Comparison of ENCODE assay signal across 19 cellular contexts in the genomic region with DNA sequence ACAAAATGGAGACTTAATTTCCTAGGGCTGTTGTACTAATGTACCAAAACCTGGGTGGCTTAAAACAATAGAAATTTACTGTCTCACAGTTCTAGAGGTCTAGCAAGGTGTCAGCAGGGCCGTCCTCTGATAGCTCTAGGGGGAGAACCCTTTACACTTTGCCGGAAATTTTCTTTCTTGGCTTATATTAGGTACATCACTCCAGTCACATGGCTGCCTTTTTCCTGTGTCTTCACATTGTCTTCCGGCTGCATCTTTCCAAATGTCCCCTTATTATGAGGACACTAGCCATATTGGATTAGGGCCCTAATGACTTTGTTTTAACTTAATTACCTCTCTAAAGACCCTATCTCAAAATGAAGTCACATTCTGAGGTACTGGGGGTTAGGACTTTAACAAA. TPM values are rescaled to one million over a fixed set of nuclear protein-coding genes. Genes with fewer than 3 reads are reported as not detected.
DNase-seq lines count a peak whose midpoint lies in the region; ATAC-seq lines count a peak whose summit lies in the region.
"Had no signal": no experiment of that assay in that cellular context is flagged by ENCODE, and none has a peak within 500 bp of the region (broad histone marks: within the 10 kb centered on the region; RNA-seq: fewer than 3 reads in every experiment).

No MANE protein-coding gene starts in this region.

- ATAC-seq in activated T-cell treated with anti-CD3 and anti-CD28 coated beads, Interleukin-2, amount 50 U/mL, for 72 hours (replicated peaks in 1 of 2): no peak
- peak; percentile 27 for ATAC-seq in HG02885 (IDR thresholded peaks at IDR 0.05; ENCODE audit: poor library complexity, unreplicated experiment)
- ATAC-seq in HG02588 (IDR thresholded peaks at IDR 0.05; ENCODE audit: unreplicated experiment): no peak
- no peak for ATAC-seq in HG03439 (IDR thresholded peaks at IDR 0.05; ENCODE audit: unreplicated experiment)
- ATAC-seq: HCT116, sciatic nerve, SK-N-SH treated with all-trans-retinoic acid at 6 μM for 48 hours had no signal

- H3K9me3 Mint-ChIP-seq in activated T-cell treated with anti-CD3 and anti-CD28 coated beads, Interleukin-2, amount 50 U/mL, for 72 hours: no peaks in the 10 kb centered on the region
- H3K9me3 Mint-ChIP-seq in activated T-helper 2 cell treated with anti-CD3 and anti-CD28 coated beads, Interferon-gamma antibody, Interleukin-2, Interleukin-4, amounts not matched to agents 10 μg/mL and 5 μg/mL and 100 μg/mL, durations not matched to agents 14 hours and 24 hours and 36 hours: no peaks in the 10 kb centered on the region

- intact Hi-C loops in activated T-helper 2 cell treated with anti-CD3 and anti-CD28 coated beads, Interferon-gamma antibody, Interleukin-2, Interleukin-4, amounts not matched to agents 10 μg/mL and 5 μg/mL and 100 μg/mL, durations not matched to agents 14 hours and 24 hours and 36 hours (cut with micrococcal nuclease): loop anchor here (5.0 to 10.0 kb wide), 5 partner anchors 44 to 964 kb away; a partner anchor contains a TSS

- no peaks in the 10 kb centered on the region for H3K27me3 Mint-ChIP-seq in activated T-cell treated with anti-CD3 and anti-CD28 coated beads, Interleukin-2, amount 50 U/mL, for 72 hours (ENCODE audit: low read depth)
- no peaks in the 10 kb centered on the region for H3K27me3 Mint-ChIP-seq in activated T-helper 2 cell treated with anti-CD3 and anti-CD28 coated beads, Interferon-gamma antibody, Interleukin-2, Interleukin-4, amounts not matched to agents 10 μg/mL and 5 μg/mL and 100 μg/mL, durations not matched to agents 14 hours and 24 hours and 36 hours (ENCODE audit: low read depth)

- peaks cover 40% of the 10 kb centered on the region for H3K36me3 ChIP-seq in skeletal muscle satellite cell (ENCODE audit: insufficient read depth, low read length)

- H3K4me3 Mint-ChIP-seq in activated T-cell treated with anti-CD3 and anti-CD28 coated beads, Interleukin-2, amount 50 U/mL, for 72 hours: peak overlapping the region; percentile 60 to 86
- peak overlapping the region; percentile 63 for H3K4me3 Mint-ChIP-seq in activated T-helper 2 cell treated with anti-CD3 and anti-CD28 coated beads, Interferon-gamma antibody, Interleukin-2, Interleukin-4, amounts not matched to agents 10 μg/mL and 5 μg/mL and 100 μg/mL, durations not matched to agents 14 hours and 24 hours and 36 hours (ENCODE audit: low read depth)

- H3K9ac ChIP-seq in skeletal muscle satellite cell (ENCODE audit: low read depth, low read length): no peak overlapping the region

- peaks cover 41% of the 10 kb centered on the region for H3K4me1 ChIP-seq in skeletal muscle satellite cell (ENCODE audit: control insufficient read depth, insufficient read depth, low read length)

- H3K4me2 ChIP-seq in skeletal muscle satellite cell (ENCODE audit: low read length): peak overlapping the region; percentile 63

- DNase-seq in activated T-cell treated with anti-CD3 and anti-CD28 coated beads, Interleukin-2, amount 50 U/mL, for 72 hours: no peak
- DNase-seq in activated T-cell treated with anti-CD3 and anti-CD28 coated beads, Interleukin-2, amount 50 U/mL, for 1 hour: no peak
- no peak for DNase-seq in activated T-helper 2 cell treated with anti-CD3 and anti-CD28 coated beads, Interferon-gamma antibody, Interleukin-2, Interleukin-4, amounts not matched to agents 10 μg/mL and 5 μg/mL and 100 μg/mL, durations not matched to agents 14 hours and 24 hours and 36 hours (ENCODE audit: low spot score)
- DNase-seq in CD1c-positive myeloid dendritic cell (ENCODE audit: extremely low spot score): no peak
- DNase-seq: activated CD8-positive, alpha-beta memory T cell treated with anti-CD3 and anti-CD28 coated beads, Interleukin-2, amount 50 U/mL, for 4 hours; DMS 273 treated with DMSO at 0.1 percent for 48 hours; Kasumi-1; NCI-H146; OCI-M1; stimulated activated CD4-positive, alpha-beta T cell treated with anti-CD3 and anti-CD28 coated beads, Interleukin-4, amount 100 ng/mL, for 24 hours; trophoblast cell had no signal

- peaks cover 5 to 30% of the 10 kb centered on the region in 2 donors for H3K36me3 Mint-ChIP-seq in activated T-cell treated with anti-CD3 and anti-CD28 coated beads, Interleukin-2, amount 50 U/mL, for 72 hours (ENCODE audit: insufficient read depth in 2 of 2)
- H3K36me3 Mint-ChIP-seq in activated T-helper 2 cell treated with anti-CD3 and anti-CD28 coated beads, Interferon-gamma antibody, Interleukin-2, Interleukin-4, amounts not matched to agents 10 μg/mL and 5 μg/mL and 100 μg/mL, durations not matched to agents 14 hours and 24 hours and 36 hours (ENCODE audit: low read depth): peaks cover 67% of the 10 kb centered on the region

- H3K27me3 ChIP-seq in skeletal muscle satellite cell (ENCODE audit: control insufficient read depth, insufficient read depth, low read length): no peaks in the 10 kb centered on the region

- H3K4me3 ChIP-seq in skeletal muscle satellite cell (ENCODE audit: low read length): no peak overlapping the region
- H3K4me3 ChIP-seq: lung had no signal

- peaks cover 76% of the 10 kb centered on the region for H3K4me1 Mint-ChIP-seq in activated T-cell treated with anti-CD3 and anti-CD28 coated beads, Interleukin-2, amount 50 U/mL, for 72 hours (ENCODE audit: low read depth)
- peaks cover 67% of the 10 kb centered on the region for H3K4me1 Mint-ChIP-seq in activated T-helper 2 cell treated with anti-CD3 and anti-CD28 coated beads, Interferon-gamma antibody, Interleukin-2, Interleukin-4, amounts not matched to agents 10 μg/mL and 5 μg/mL and 100 μg/mL, durations not matched to agents 14 hours and 24 hours and 36 hours (ENCODE audit: low read depth)

- peak overlapping the region; percentile 94 for H3K27ac Mint-ChIP-seq in activated T-cell treated with anti-CD3 and anti-CD28 coated beads, Interleukin-2, amount 50 U/mL, for 72 hours
- peak overlapping the region; percentile 82 for H3K27ac Mint-ChIP-seq in activated T-helper 2 cell treated with anti-CD3 and anti-CD28 coated beads, Interferon-gamma antibody, Interleukin-2, Interleukin-4, amounts not matched to agents 10 μg/mL and 5 μg/mL and 100 μg/mL, durations not matched to agents 14 hours and 24 hours and 36 hours

- H3K9me3 ChIP-seq in skeletal muscle satellite cell (replicated peaks; ENCODE audit: low read length): no peaks in the 10 kb centered on the region

RNA-seq across cellular contexts. Expression of a gene that starts 5.8 kb away (rescaled TPM):
- total RNA-seq in activated T-cell treated with anti-CD3 and anti-CD28 coated beads, Interleukin-2, amount 50 U/mL, for 72 hours: 10 to 100 TPM; 84.6 to 87.2 TPM
- 79.7 and 82.9 TPM in 2 replicates for total RNA-seq in activated T-helper 2 cell treated with anti-CD3 and anti-CD28 coated beads, Interferon-gamma antibody, Interleukin-2, Interleukin-4, amounts not matched to agents 10 μg/mL and 5 μg/mL and 100 μg/mL, durations not matched to agents 14 hours and 24 hours and 36 hours
- total RNA-seq in skeletal muscle satellite cell (2012; rRNA removed): 60.5 and 62.9 TPM in 2 replicates
